ENCODE assay signal across 22 cellular contexts in genomic region chr2:127654838-127655175, GRCh38. TPM values are rescaled to one million over a fixed set of nuclear protein-coding genes. Genes with fewer than 3 reads are reported as not detected.
"Had no signal": no experiment of that assay in that cellular context is flagged by ENCODE, and none has a peak within 500 bp of the region (broad histone marks: within the 10 kb centered on the region; RNA-seq: fewer than 3 reads in every experiment).

No MANE protein-coding gene starts in this region.

- H3K9me3 ChIP-seq: right lobe of liver, SK-N-SH had no signal

- H3K27ac ChIP-seq: right lobe of liver had no signal

- H3K4me3 ChIP-seq: right lobe of liver, smooth muscle cell had no signal

- H3K9ac ChIP-seq: SK-N-SH had no signal

- H3K27me3 ChIP-seq: right lobe of liver had no signal

- ATAC-seq: effector memory CD8-positive, alpha-beta T cell; right lobe of liver; stimulated activated naive B cell treated with anti-CD40 and anti-IgM and Interleukin-4, amounts not matched to agents 10 μg/mL and 1 μg/mL and 100 μg/mL, for 72 hours had no signal

- DNase-seq: activated B cell treated with CpG ODN at 0.5 μM for 24 hours; activated CD4-positive, alpha-beta memory T cell treated with anti-CD3 and anti-CD28 coated beads for 36 hours; activated CD4-positive, alpha-beta T cell treated with anti-CD3 and anti-CD28 coated beads for 4 hours; activated naive CD8-positive, alpha-beta T cell treated with anti-CD3 and anti-CD28 coated beads for 36 hours; activated T-cell treated with anti-CD3 and anti-CD28 coated beads for 4 hours; amniotic stem cell; caudate nucleus; effector memory CD8-positive, alpha-beta T cell; foreskin fibroblast; glutamatergic neuron; SK-N-SH; stimulated activated naive B cell treated with anti-CD40 and anti-IgM and Interleukin-4, amounts not matched to agents 10 μg/mL and 1 μg/mL and 100 μg/mL, for 72 hours; trophoblast cell had no signal

- H3K4me2 ChIP-seq: SK-N-SH, smooth muscle cell had no signal

RNA-seq across cellular contexts. Expression of gene GPR17, which starts 8.9 kb away (rescaled TPM):
- total RNA-seq: activated B cell treated with CpG ODN at 0.5 μM for 24 hours; activated CD4-positive, alpha-beta memory T cell treated with anti-CD3 and anti-CD28 coated beads for 36 hours; activated naive CD8-positive, alpha-beta T cell treated with anti-CD3 and anti-CD28 coated beads for 36 hours; activated T-helper 1 cell treated with anti-CD3 and anti-CD28 coated beads, Interleukin-12 subunit alpha, Interleukin-12 subunit beta, Interleukin-2, Interleukin-4 antibody, amounts not matched to agents 30 ng/mL and 10 ng/mL and 1 ng/mL, durations not matched to agents 14 hours and 24 hours and 36 hours; dermis microvascular lymphatic vessel endothelial cell; kidney epithelial cell; mesenteric fat pad; omental fat pad; progenitor cell of endocrine pancreas; right lobe of liver; smooth muscle cell; subcutaneous adipose tissue had no signal
- polyA plus RNA-seq: smooth muscle cell had no signal

RNA-seq across cellular contexts. Expression of gene SFT2D3, which starts 46.5 kb away (rescaled TPM):
- polyA plus RNA-seq: smooth muscle cell had no signal
